In genomic region chr3:136862953-136863352, GRCh38 we compare ENCODE assay signal across 8 cellular contexts. TPM values are rescaled to one million over a fixed set of nuclear protein-coding genes. Genes with fewer than 3 reads are reported as not detected.
A peak's percentile ranks its signal among the peaks of the same experiment; 100 is the strongest.
DNase-seq lines count a peak whose midpoint lies in the region; ATAC-seq and TF ChIP-seq lines count a peak whose summit lies in the region.

No MANE protein-coding gene starts in this region.

- H3K27me3 Mint-ChIP-seq in chondrocyte (ENCODE audit: low read depth), result no peaks in the 10 kb centered on the region
- no peaks in the 10 kb centered on the region for H3K27me3 Mint-ChIP-seq in naive thymus-derived CD8-positive, alpha-beta T cell

- no peaks in the 10 kb centered on the region; the same call in none of the 2 replicates for H3K36me3 ChIP-seq in BE2C
- H3K36me3 ChIP-seq in HUES64 (ENCODE audit: insufficient read depth, low read length), result no peaks in the 10 kb centered on the region

- no peaks in the 10 kb centered on the region; the same call in 1 of the 2 replicates for H3K4me1 ChIP-seq in BE2C
- peaks cover 23% of the 10 kb centered on the region for H3K4me1 ChIP-seq in HUES64 (ENCODE audit: insufficient read depth, low read length)

- no peaks in the 10 kb centered on the region for H3K9me3 Mint-ChIP-seq in chondrocyte (ENCODE audit: low read depth)
- peaks cover 0 to 2% (median 0%) of the 10 kb centered on the region in 9 donors for H3K9me3 Mint-ChIP-seq in naive thymus-derived CD8-positive, alpha-beta T cell

- H3K9me3 ChIP-seq in BE2C (no peaks in the 10 kb centered on the region), HUES64 (ENCODE audit: insufficient read depth, low read depth, low read length) (no peaks in the 10 kb centered on the region)

- H3K27me3 ChIP-seq in BE2C, result no peaks in the 10 kb centered on the region
- no peaks in the 10 kb centered on the region for H3K27me3 ChIP-seq in HUES64 (ENCODE audit: insufficient read depth, low read length)

- H3K4me3 ChIP-seq in BE2C (ENCODE audit: low read depth, low read length), result peak overlapping the region; percentile 64
- peak overlapping the region; percentile 93 for H3K4me3 ChIP-seq in HUES64 (ENCODE audit: low read length)

- peaks cover 33% of the 10 kb centered on the region for H3K4me1 Mint-ChIP-seq in chondrocyte (ENCODE audit: low read depth)
- H3K4me1 Mint-ChIP-seq in naive thymus-derived CD8-positive, alpha-beta T cell, result peaks cover 29 to 65% (median 56%) of the 10 kb centered on the region in 4 donors

- H3K9ac ChIP-seq in HUES64 (ENCODE audit: low read depth, low read length), result peak overlapping the region; percentile 84

- ATAC-seq in naive thymus-derived CD8-positive, alpha-beta T cell, result no peak
- no peak for ATAC-seq in GM18517 (IDR thresholded peaks at IDR 0.05; ENCODE audit: unreplicated experiment)

- TF ChIP-seq CTCF in BE2C (IDR thresholded peaks at IDR 0.05; ENCODE audit: low read depth, low read length) (no peak), chondrocyte (IDR thresholded peaks at IDR 0.05) (no peak)

- WGBS in HUES64, result 6% methylated on average over 11 of the region's 12 CpGs

- peak overlapping the region; percentile 90 for H3K27ac ChIP-seq in HUES64 (ENCODE audit: low read depth, low read length)
- no peak overlapping the region for H3K27ac ChIP-seq in caudate nucleus (ENCODE audit: low read depth, low read length)

- H3K27ac Mint-ChIP-seq in chondrocyte (ENCODE audit: unreplicated experiment), result peak overlapping the region; percentile 97
- peak overlapping the region; percentile 94 to 99 (median 98) for H3K27ac Mint-ChIP-seq in naive thymus-derived CD8-positive, alpha-beta T cell

- peak overlapping the region; percentile 90 for H3K4me3 Mint-ChIP-seq in chondrocyte (ENCODE audit: unreplicated experiment)
- peak overlapping the region; percentile 91 to 98 (median 96) for H3K4me3 Mint-ChIP-seq in naive thymus-derived CD8-positive, alpha-beta T cell

- H3K36me3 Mint-ChIP-seq in chondrocyte (ENCODE audit: low read depth), result no peaks in the 10 kb centered on the region
- peaks cover 3 to 33% (median 13%) of the 10 kb centered on the region in 3 donors for H3K36me3 Mint-ChIP-seq in naive thymus-derived CD8-positive, alpha-beta T cell

- POLR2A ChIA-PET in naive thymus-derived CD8-positive, alpha-beta T cell (lab: Charles Lee), result interaction anchor here (0.5 to 4.5 kb wide), 17 partner anchors 10 to 1839 kb away, joined by 3 to 108 read pairs (median 5); partner anchors contain the start of genes MSL2 and STAG1

- DNase-seq in BE2C (no peak), chondrocyte (ENCODE audit: low spot score) (no peak), DMS 273 (lab: John Stamatoyannopoulos, UW; ENCODE audit: unreplicated experiment) (no peak), NCI-H1092 treated with DMSO at 0.1 percent for 48 hours (lab: John Stamatoyannopoulos, UW) (no peak), caudate nucleus (lab: John Stamatoyannopoulos, UW) (no peak)
- peak in 1 of 10 donors; percentile 12 for DNase-seq in naive thymus-derived CD8-positive, alpha-beta T cell

RNA-seq across cellular contexts. Expression of gene NCK1, which starts 0.9 kb away (rescaled TPM):
- 41.6 TPM for polyA plus RNA-seq in BE2C (2012; ENCODE audit: insufficient read depth, insufficient read length, low read depth)
- 21.6 TPM for polyA plus RNA-seq in HUES64 (2013, experiment 1 of 2)
- polyA plus RNA-seq in HUES64 (2013, experiment 2 of 2), result 24.0 TPM
- total RNA-seq in chondrocyte, result 29.3 to 38.1 TPM (median 30.8 TPM) in 3 replicates
- 10 to 100 TPM; 52.6 to 62.2 TPM for total RNA-seq in naive thymus-derived CD8-positive, alpha-beta T cell
- 10 to 100 TPM; 36.1 to 44.3 (median 37.7) TPM for polyA plus RNA-seq in naive thymus-derived CD8-positive, alpha-beta T cell

RNA-seq across cellular contexts. Expression of gene SLC35G2, which starts 44.0 kb away (rescaled TPM):
- 28.8 TPM for polyA plus RNA-seq in BE2C (2012; ENCODE audit: insufficient read depth, insufficient read length, low read depth)
- 2.4 TPM for polyA plus RNA-seq in HUES64 (2013, experiment 1 of 2)
- 2.6 TPM for polyA plus RNA-seq in HUES64 (2013, experiment 2 of 2)
- total RNA-seq in chondrocyte, result 2.8 to 3.9 TPM (median 3.8 TPM) in 3 replicates
- not detected for total RNA-seq in naive thymus-derived CD8-positive, alpha-beta T cell
- polyA plus RNA-seq in naive thymus-derived CD8-positive, alpha-beta T cell, result 1 to 10 TPM in 1 of 3 donors, under 1 TPM in 1, not detected in 1; 0.16 to 1.2 TPM
